In the genomic region with DNA sequence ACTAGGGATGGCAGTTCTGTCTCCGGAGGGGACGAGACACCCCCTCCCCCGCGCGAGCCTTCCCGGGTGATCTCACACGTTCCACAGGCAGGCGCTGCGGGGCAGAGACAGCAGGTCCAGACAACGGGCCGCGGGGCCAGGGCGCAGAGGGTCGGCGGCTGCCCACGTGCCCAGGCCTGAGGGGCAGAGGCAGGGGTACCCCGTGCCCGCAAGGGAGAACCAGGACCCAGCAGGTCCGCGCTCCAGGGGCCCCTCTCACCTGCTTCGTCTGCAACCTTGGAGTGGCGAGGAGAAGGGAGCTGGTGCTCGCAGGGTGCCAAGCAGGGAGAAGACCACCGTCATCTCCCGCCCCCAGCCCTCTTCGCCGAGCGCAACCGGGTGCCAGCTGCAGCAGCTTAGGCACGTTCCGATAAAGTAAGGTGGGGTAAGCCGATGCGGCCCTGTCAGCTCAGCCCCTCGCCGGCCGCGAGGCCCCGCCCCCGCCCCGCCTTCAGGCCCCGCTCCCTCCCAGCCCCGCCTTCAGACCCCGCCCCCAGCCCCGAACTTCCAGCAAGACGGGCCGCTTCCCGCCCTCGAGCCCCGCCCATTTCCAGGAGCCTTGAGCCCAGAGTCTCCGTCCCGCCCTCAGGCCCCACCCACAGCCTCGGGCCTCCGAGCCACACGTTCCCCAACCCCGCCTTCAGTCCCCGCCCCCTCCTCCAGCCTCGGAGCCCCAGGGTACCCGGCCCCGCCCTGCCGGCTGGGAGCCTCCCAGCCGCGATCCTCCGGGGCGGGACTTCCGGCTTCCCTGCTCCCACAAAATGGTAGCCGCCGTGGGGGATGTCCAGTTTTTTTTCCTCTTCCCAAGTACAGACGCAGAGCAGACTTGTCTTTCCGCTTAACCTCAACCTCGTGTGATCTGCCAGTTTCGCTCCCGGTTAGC, we compare ENCODE assay signal across 1 cellular context.
TF ChIP-seq lines count a peak whose summit lies in the region.

A gene with protein sequence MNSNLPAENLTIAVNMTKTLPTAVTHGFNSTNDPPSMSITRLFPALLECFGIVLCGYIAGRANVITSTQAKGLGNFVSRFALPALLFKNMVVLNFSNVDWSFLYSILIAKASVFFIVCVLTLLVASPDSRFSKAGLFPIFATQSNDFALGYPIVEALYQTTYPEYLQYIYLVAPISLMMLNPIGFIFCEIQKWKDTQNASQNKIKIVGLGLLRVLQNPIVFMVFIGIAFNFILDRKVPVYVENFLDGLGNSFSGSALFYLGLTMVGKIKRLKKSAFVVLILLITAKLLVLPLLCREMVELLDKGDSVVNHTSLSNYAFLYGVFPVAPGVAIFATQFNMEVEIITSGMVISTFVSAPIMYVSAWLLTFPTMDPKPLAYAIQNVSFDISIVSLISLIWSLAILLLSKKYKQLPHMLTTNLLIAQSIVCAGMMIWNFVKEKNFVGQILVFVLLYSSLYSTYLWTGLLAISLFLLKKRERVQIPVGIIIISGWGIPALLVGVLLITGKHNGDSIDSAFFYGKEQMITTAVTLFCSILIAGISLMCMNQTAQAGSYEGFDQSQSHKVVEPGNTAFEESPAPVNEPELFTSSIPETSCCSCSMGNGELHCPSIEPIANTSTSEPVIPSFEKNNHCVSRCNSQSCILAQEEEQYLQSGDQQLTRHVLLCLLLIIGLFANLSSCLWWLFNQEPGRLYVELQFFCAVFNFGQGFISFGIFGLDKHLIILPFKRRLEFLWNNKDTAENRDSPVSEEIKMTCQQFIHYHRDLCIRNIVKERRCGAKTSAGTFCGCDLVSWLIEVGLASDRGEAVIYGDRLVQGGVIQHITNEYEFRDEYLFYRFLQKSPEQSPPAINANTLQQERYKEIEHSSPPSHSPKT (minus strand): TSS at position 416 of the 922 bp plus-strand sequence. CDS start 5,073 bp downstream, outside the sequence.

TF ChIP-seq in HepG2, 621 proteins besides CTCF, POLR2A, EP300 and RAD21 (continued from another document and continues in another):
- TF ChIP-seq, protein P1, sequence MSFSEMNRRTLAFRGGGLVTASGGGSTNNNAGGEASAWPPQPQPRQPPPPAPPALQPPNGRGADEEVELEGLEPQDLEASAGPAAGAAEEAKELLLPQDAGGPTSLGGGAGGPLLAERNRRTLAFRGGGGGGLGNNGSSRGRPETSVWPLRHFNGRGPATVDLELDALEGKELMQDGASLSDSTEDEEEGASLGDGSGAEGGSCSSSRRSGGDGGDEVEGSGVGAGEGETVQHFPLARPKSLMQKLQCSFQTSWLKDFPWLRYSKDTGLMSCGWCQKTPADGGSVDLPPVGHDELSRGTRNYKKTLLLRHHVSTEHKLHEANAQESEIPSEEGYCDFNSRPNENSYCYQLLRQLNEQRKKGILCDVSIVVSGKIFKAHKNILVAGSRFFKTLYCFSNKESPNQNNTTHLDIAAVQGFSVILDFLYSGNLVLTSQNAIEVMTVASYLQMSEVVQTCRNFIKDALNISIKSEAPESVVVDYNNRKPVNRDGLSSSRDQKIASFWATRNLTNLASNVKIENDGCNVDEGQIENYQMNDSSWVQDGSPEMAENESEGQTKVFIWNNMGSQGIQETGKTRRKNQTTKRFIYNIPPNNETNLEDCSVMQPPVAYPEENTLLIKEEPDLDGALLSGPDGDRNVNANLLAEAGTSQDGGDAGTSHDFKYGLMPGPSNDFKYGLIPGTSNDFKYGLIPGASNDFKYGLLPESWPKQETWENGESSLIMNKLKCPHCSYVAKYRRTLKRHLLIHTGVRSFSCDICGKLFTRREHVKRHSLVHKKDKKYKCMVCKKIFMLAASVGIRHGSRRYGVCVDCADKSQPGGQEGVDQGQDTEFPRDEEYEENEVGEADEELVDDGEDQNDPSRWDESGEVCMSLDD (CRISPR knock-in tag; IDR thresholded peaks at IDR 0.05; ENCODE audit: borderline replicate concordance), result no peak
- TF ChIP-seq HNRNPL (IDR thresholded peaks at IDR 0.05; ENCODE audit: low read depth, low read length) (peak; percentile 64), ZC3H4 (CRISPR knock-in tag; IDR thresholded peaks at IDR 0.05; ENCODE audit: borderline replicate concordance) (no peak), ZFP1 (CRISPR knock-in tag; IDR thresholded peaks at IDR 0.05) (0 out of 2 replicates have a peak, but pooled peaks have one; percentile 21), ELF1 (CRISPR knock-in tag; IDR thresholded peaks at IDR 0.05) (peak; percentile 88), FOXK2 (IDR thresholded peaks at IDR 0.05) (no peak), ATRX (CRISPR knock-in tag; IDR thresholded peaks at IDR 0.05; ENCODE audit: borderline replicate concordance) (no peak), ZSCAN12 (CRISPR knock-in tag; IDR thresholded peaks at IDR 0.05) (no peak), GATAD2A (CRISPR knock-in tag; IDR thresholded peaks at IDR 0.05) (no peak; the same call in 1 of the 2 replicates), ETV6 (CRISPR knock-in tag; conservative IDR thresholded peaks at IDR 0.05) (0 out of 2 replicates have a peak, but pooled peaks have one; percentile 44), ARNTL (CRISPR knock-in tag; IDR thresholded peaks at IDR 0.05) (no peak), KLF13 (CRISPR knock-in tag; IDR thresholded peaks at IDR 0.05) (no peak; the same call in 1 of the 2 replicates), ZNF773 (CRISPR knock-in tag; IDR thresholded peaks at IDR 0.05; ENCODE audit: borderline replicate concordance) (no peak), ZNF629 (CRISPR knock-in tag; conservative IDR thresholded peaks at IDR 0.05) (no peak), SAP130 (CRISPR knock-in tag; IDR thresholded peaks at IDR 0.05; ENCODE audit: low read depth) (peak; percentile 34), ELF3 (CRISPR knock-in tag; IDR thresholded peaks at IDR 0.05) (peak; percentile 51), PHF8 (CRISPR knock-in tag; IDR thresholded peaks at IDR 0.05) (peak; percentile 53; the same call in 1 of the 2 replicates), ZNF484 (CRISPR knock-in tag; IDR thresholded peaks at IDR 0.05; ENCODE audit: borderline replicate concordance, low read depth) (no peak), EZH2 (conservative IDR thresholded peaks at IDR 0.05; ENCODE audit: low read depth, low read length) (no peak), THYN1 (CRISPR knock-in tag; IDR thresholded peaks at IDR 0.05; ENCODE audit: borderline replicate concordance, low read depth) (no peak), SRY (CRISPR knock-in tag; IDR thresholded peaks at IDR 0.05) (0 out of 2 replicates have a peak, but pooled peaks have one; percentile 53), SP1 (IDR thresholded peaks at IDR 0.05) (no peak), SP1 (CRISPR knock-in tag; IDR thresholded peaks at IDR 0.05) (no peak), GATA4 (IDR thresholded peaks at IDR 0.05; ENCODE audit: borderline replicate concordance, low read depth) (0 out of 2 replicates have a peak, but pooled peaks have one; percentile 35), KLF6 (CRISPR knock-in tag; IDR thresholded peaks at IDR 0.05) (peak; percentile 39; the same call in 1 of the 2 replicates), FOXO1 (CRISPR knock-in tag; IDR thresholded peaks at IDR 0.05) (no peak)
- TF ChIP-seq, protein P2, sequence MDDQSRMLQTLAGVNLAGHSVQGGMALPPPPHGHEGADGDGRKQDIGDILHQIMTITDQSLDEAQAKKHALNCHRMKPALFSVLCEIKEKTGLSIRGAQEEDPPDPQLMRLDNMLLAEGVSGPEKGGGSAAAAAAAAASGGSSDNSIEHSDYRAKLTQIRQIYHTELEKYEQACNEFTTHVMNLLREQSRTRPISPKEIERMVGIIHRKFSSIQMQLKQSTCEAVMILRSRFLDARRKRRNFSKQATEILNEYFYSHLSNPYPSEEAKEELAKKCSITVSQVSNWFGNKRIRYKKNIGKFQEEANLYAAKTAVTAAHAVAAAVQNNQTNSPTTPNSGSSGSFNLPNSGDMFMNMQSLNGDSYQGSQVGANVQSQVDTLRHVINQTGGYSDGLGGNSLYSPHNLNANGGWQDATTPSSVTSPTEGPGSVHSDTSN (CRISPR knock-in tag; IDR thresholded peaks at IDR 0.05; ENCODE audit: borderline replicate concordance), result no peak
- TF ChIP-seq, protein P3, sequence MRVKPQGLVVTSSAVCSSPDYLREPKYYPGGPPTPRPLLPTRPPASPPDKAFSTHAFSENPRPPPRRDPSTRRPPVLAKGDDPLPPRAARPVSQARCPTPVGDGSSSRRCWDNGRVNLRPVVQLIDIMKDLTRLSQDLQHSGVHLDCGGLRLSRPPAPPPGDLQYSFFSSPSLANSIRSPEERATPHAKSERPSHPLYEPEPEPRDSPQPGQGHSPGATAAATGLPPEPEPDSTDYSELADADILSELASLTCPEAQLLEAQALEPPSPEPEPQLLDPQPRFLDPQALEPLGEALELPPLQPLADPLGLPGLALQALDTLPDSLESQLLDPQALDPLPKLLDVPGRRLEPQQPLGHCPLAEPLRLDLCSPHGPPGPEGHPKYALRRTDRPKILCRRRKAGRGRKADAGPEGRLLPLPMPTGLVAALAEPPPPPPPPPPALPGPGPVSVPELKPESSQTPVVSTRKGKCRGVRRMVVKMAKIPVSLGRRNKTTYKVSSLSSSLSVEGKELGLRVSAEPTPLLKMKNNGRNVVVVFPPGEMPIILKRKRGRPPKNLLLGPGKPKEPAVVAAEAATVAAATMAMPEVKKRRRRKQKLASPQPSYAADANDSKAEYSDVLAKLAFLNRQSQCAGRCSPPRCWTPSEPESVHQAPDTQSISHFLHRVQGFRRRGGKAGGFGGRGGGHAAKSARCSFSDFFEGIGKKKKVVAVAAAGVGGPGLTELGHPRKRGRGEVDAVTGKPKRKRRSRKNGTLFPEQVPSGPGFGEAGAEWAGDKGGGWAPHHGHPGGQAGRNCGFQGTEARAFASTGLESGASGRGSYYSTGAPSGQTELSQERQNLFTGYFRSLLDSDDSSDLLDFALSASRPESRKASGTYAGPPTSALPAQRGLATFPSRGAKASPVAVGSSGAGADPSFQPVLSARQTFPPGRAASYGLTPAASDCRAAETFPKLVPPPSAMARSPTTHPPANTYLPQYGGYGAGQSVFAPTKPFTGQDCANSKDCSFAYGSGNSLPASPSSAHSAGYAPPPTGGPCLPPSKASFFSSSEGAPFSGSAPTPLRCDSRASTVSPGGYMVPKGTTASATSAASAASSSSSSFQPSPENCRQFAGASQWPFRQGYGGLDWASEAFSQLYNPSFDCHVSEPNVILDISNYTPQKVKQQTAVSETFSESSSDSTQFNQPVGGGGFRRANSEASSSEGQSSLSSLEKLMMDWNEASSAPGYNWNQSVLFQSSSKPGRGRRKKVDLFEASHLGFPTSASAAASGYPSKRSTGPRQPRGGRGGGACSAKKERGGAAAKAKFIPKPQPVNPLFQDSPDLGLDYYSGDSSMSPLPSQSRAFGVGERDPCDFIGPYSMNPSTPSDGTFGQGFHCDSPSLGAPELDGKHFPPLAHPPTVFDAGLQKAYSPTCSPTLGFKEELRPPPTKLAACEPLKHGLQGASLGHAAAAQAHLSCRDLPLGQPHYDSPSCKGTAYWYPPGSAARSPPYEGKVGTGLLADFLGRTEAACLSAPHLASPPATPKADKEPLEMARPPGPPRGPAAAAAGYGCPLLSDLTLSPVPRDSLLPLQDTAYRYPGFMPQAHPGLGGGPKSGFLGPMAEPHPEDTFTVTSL (CRISPR knock-in tag; IDR thresholded peaks at IDR 0.05; ENCODE audit: borderline replicate concordance), result no peak
- TF ChIP-seq, protein P4, sequence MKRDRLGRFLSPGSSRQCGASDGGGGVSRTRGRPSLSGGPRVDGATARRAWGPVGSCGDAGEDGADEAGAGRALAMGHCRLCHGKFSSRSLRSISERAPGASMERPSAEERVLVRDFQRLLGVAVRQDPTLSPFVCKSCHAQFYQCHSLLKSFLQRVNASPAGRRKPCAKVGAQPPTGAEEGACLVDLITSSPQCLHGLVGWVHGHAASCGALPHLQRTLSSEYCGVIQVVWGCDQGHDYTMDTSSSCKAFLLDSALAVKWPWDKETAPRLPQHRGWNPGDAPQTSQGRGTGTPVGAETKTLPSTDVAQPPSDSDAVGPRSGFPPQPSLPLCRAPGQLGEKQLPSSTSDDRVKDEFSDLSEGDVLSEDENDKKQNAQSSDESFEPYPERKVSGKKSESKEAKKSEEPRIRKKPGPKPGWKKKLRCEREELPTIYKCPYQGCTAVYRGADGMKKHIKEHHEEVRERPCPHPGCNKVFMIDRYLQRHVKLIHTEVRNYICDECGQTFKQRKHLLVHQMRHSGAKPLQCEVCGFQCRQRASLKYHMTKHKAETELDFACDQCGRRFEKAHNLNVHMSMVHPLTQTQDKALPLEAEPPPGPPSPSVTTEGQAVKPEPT (CRISPR knock-in tag; IDR thresholded peaks at IDR 0.05; ENCODE audit: low read depth), result no peak
- TF ChIP-seq, protein P5, sequence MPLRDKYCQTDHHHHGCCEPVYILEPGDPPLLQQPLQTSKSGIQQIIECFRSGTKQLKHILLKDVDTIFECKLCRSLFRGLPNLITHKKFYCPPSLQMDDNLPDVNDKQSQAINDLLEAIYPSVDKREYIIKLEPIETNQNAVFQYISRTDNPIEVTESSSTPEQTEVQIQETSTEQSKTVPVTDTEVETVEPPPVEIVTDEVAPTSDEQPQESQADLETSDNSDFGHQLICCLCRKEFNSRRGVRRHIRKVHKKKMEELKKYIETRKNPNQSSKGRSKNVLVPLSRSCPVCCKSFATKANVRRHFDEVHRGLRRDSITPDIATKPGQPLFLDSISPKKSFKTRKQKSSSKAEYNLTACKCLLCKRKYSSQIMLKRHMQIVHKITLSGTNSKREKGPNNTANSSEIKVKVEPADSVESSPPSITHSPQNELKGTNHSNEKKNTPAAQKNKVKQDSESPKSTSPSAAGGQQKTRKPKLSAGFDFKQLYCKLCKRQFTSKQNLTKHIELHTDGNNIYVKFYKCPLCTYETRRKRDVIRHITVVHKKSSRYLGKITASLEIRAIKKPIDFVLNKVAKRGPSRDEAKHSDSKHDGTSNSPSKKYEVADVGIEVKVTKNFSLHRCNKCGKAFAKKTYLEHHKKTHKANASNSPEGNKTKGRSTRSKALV (CRISPR knock-in tag; IDR thresholded peaks at IDR 0.05), result no peak
- TF ChIP-seq, protein P6, sequence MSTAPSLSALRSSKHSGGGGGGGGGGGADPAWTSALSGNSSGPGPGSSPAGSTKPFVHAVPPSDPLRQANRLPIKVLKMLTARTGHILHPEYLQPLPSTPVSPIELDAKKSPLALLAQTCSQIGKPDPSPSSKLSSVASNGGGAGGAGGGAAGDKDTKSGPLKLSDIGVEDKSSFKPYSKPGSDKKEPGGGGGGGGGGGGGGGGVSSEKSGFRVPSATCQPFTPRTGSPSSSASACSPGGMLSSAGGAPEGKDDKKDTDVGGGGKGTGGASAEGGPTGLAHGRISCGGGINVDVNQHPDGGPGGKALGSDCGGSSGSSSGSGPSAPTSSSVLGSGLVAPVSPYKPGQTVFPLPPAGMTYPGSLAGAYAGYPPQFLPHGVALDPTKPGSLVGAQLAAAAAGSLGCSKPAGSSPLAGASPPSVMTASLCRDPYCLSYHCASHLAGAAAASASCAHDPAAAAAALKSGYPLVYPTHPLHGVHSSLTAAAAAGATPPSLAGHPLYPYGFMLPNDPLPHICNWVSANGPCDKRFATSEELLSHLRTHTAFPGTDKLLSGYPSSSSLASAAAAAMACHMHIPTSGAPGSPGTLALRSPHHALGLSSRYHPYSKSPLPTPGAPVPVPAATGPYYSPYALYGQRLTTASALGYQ (CRISPR knock-in tag; IDR thresholded peaks at IDR 0.05), result no peak
- TF ChIP-seq, protein P7, sequence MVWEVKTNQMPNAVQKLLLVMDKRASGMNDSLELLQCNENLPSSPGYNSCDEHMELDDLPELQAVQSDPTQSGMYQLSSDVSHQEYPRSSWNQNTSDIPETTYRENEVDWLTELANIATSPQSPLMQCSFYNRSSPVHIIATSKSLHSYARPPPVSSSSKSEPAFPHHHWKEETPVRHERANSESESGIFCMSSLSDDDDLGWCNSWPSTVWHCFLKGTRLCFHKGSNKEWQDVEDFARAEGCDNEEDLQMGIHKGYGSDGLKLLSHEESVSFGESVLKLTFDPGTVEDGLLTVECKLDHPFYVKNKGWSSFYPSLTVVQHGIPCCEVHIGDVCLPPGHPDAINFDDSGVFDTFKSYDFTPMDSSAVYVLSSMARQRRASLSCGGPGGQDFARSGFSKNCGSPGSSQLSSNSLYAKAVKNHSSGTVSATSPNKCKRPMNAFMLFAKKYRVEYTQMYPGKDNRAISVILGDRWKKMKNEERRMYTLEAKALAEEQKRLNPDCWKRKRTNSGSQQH (CRISPR knock-in tag; IDR thresholded peaks at IDR 0.05; ENCODE audit: low read depth), result no peak; the same call in 1 of the 2 replicates
- TF ChIP-seq, protein P8, sequence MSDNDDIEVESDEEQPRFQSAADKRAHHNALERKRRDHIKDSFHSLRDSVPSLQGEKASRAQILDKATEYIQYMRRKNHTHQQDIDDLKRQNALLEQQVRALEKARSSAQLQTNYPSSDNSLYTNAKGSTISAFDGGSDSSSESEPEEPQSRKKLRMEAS (IDR thresholded peaks at IDR 0.05), result peak; percentile 19; the same call in 1 of the 2 replicates
